8 cellular contexts compared by ENCODE assay signal in genomic region chr6:14498748-14499147, GRCh38.
"Had no signal": no experiment of that assay in that cellular context is flagged by ENCODE, and none has a peak within 500 bp of the region (broad histone marks: within the 10 kb centered on the region; RNA-seq: fewer than 3 reads in every experiment).

No MANE protein-coding gene starts in this region.

- H3K4me3 Mint-ChIP-seq: GM23338, H9, IgD-negative memory B cell had no signal

- H3K27me3 Mint-ChIP-seq: IgD-negative memory B cell had no signal

- H3K27ac ChIP-seq: HL-60, KMS-11 had no signal

- ATAC-seq: GM23338, HepG2 had no signal

- DNase-seq: H9, HCEC 1CT, KBM-7 had no signal

- H3K27ac Mint-ChIP-seq: GM23338, H9 had no signal
